Comparison of ENCODE assay signal across 9 cellular contexts in the genomic region with DNA sequence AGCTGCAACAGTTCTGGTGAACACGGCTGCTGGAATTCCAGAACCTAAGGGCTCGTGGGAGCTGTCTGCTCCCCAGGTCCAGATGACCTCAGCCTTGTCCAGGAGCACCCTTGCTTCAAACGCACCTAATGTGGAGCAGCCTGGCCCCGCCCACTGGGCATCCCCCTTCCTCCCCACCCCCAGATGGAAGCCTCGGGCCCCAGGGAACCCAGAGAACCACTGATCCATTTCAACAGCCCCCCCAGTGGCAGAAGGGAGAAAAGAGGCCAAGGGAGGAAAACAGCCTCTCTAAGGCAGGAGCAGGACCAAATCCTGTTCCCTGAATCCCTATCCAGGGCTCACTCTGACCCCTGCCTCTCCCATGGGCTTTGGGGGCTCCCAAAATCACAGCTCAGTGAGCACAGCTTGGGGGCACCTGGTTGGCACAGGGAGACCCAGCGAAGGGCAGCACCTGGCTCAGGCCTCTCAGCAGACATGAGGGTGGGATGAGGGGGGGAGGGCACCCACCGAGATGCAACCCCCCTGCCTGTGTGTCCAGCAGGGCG.
DNase-seq lines count a peak whose midpoint lies in the region; ATAC-seq and TF ChIP-seq lines count a peak whose summit lies in the region.
"Had no signal": no experiment of that assay in that cellular context is flagged by ENCODE, and none has a peak within 500 bp of the region (broad histone marks: within the 10 kb centered on the region; RNA-seq: fewer than 3 reads in every experiment).

No MANE protein-coding gene starts in this region.

- no peaks in the 10 kb centered on the region for H3K9me3 ChIP-seq in duodenal mucosa (ENCODE audit: control insufficient read depth in 1 of 2, low read length in 2 of 2)
- H3K9me3 ChIP-seq in WERI-Rb-1 (ENCODE audit: severe bottlenecking): no peaks in the 10 kb centered on the region
- H3K9me3 ChIP-seq: SJSA1 had no signal

- ATAC-seq in GM21717 (IDR thresholded peaks at IDR 0.05; ENCODE audit: unreplicated experiment): no peak

- peak overlapping the region; percentile 51 to 54 for H3K9ac ChIP-seq in duodenal mucosa (ENCODE audit: low read depth in 1 of 2, low read length in 2 of 2)

- H3K27me3 ChIP-seq in duodenal mucosa (ENCODE audit: control insufficient read depth in 1 of 2, insufficient read depth in 2 of 2, low read length in 2 of 2) (peaks cover 0 to 5% of the 10 kb centered on the region in 2 donors), WERI-Rb-1 (ENCODE audit: insufficient read depth, low read depth, severe bottlenecking) (no peaks in the 10 kb centered on the region)

- H3K4me3 ChIP-seq in GM12875 (ENCODE audit: low read depth, low read length) (peak overlapping the region; percentile 63), duodenal mucosa (ENCODE audit: low read depth in 1 of 2, low read length in 2 of 2) (peak overlapping the region; percentile 60 to 67), skin epidermis (peak overlapping the region; percentile 37 to 55 (median 44)), WERI-Rb-1 (ENCODE audit: low read depth, low read length) (no peak overlapping the region)
- H3K4me3 ChIP-seq: SJSA1 had no signal

- H3K4me1 ChIP-seq in duodenal mucosa (ENCODE audit: control insufficient read depth in 1 of 2, insufficient read depth in 2 of 2, low read length in 2 of 2): peaks cover 0 to 11% of the 10 kb centered on the region in 2 donors

- H3K27ac ChIP-seq in duodenal mucosa (ENCODE audit: low read depth, low read length): no peak overlapping the region
- H3K27ac ChIP-seq in skin epidermis: peak overlapping the region in 19 of 21 experiments; percentile 47 to 94 (median 78)
- H3K27ac ChIP-seq in WERI-Rb-1: no peak overlapping the region
- H3K27ac ChIP-seq: SJSA1 had no signal

- peaks cover 0 to 3% of the 10 kb centered on the region in 2 donors for H3K36me3 ChIP-seq in duodenal mucosa (ENCODE audit: control insufficient read depth in 1 of 2, insufficient read depth in 2 of 2, low read length in 2 of 2)
- H3K36me3 ChIP-seq in WERI-Rb-1: no peaks in the 10 kb centered on the region
- H3K36me3 ChIP-seq: SJSA1 had no signal

- peak; percentile 55 for DNase-seq in T-helper 22 cell (ENCODE audit: low read depth)
- no peak for DNase-seq in WERI-Rb-1
- no peak for DNase-seq in putamen (ENCODE audit: low spot score)
- no peak for DNase-seq in NCI-H1417 (lab: John Stamatoyannopoulos, UW)

- no peak for TF ChIP-seq CTCF in GM12875 (IDR thresholded peaks at IDR 0.05; ENCODE audit: borderline replicate concordance, insufficient read depth, low read depth, low read length)
- TF ChIP-seq CTCF in WERI-Rb-1 (IDR thresholded peaks at IDR 0.05; ENCODE audit: low read depth, low read length): no peak

Comparison
In these comparisons a context has a peak if more than half of its experiments do, and no peak if none do; other contexts are left out.
1. H3K27ac ChIP-seq: peak in skin epidermis (19 of 21); none in duodenal mucosa (single experiment) and WERI-Rb-1 (single experiment).